In genomic region chr2:44807344-44808025, GRCh38 we compare ENCODE assay signal across 23 cellular contexts.
"Had no signal": no experiment of that assay in that cellular context is flagged by ENCODE, and none has a peak within 500 bp of the region (broad histone marks: within the 10 kb centered on the region; RNA-seq: fewer than 3 reads in every experiment).

No MANE protein-coding gene starts in this region.

- ATAC-seq: heart left ventricle; lower lobe of right lung; natural killer cell; right cardiac atrium; stimulated activated effector memory CD8-positive, alpha-beta T cell treated with anti-CD3 and anti-CD28 coated beads, Interleukin-12 subunit alpha, Interleukin-12 subunit beta, amount 100 ng/mL, for 72 hours; stimulated activated naive CD8-positive, alpha-beta T cell treated with anti-CD3 and anti-CD28 coated beads, Interleukin-15, Interleukin-2, amounts not matched to agents 100 U/mL and 50 U/mL, for 24 hours had no signal

- H3K9me3 Mint-ChIP-seq: endodermal cell; mesothelial cell of epicardium; natural killer cell; neural crest cell; stimulated activated effector memory CD8-positive, alpha-beta T cell treated with anti-CD3 and anti-CD28 coated beads, Interleukin-12 subunit alpha, Interleukin-12 subunit beta, amount 100 ng/mL, for 72 hours; type B pancreatic cell had no signal

- H3K36me3 ChIP-seq: heart left ventricle, left ventricle myocardium inferior, lower lobe of right lung, ovary, suprapubic skin, thyroid gland, uterus had no signal

- H3K4me3 Mint-ChIP-seq: endodermal cell; memory B cell; mesothelial cell of epicardium; natural killer cell; neural crest cell; stimulated activated effector memory CD8-positive, alpha-beta T cell treated with anti-CD3 and anti-CD28 coated beads, Interleukin-12 subunit alpha, Interleukin-12 subunit beta, amount 100 ng/mL, for 72 hours; type B pancreatic cell had no signal

- H3K27ac Mint-ChIP-seq: endodermal cell; memory B cell; mesothelial cell of epicardium; natural killer cell; stimulated activated effector memory CD8-positive, alpha-beta T cell treated with anti-CD3 and anti-CD28 coated beads, Interleukin-12 subunit alpha, Interleukin-12 subunit beta, amount 100 ng/mL, for 72 hours; type B pancreatic cell had no signal

- H3K27ac ChIP-seq: coronary artery, heart left ventricle, left ventricle myocardium inferior, lower lobe of right lung, ovary, suprapubic skin, thyroid gland, uterus had no signal

- H3K9me3 ChIP-seq: heart left ventricle, left ventricle myocardium inferior, lower lobe of right lung, ovary, suprapubic skin, thyroid gland, uterus had no signal

- H3K4me1 Mint-ChIP-seq: natural killer cell; stimulated activated effector memory CD8-positive, alpha-beta T cell treated with anti-CD3 and anti-CD28 coated beads, Interleukin-12 subunit alpha, Interleukin-12 subunit beta, amount 100 ng/mL, for 72 hours had no signal

- H3K4me3 ChIP-seq: coronary artery, heart left ventricle, left ventricle myocardium inferior, lower lobe of right lung, ovary, suprapubic skin, thyroid gland, uterus had no signal

- DNase-seq: effector CD4-positive, alpha-beta T cell; endodermal cell; foreskin melanocyte; heart left ventricle; islet precursor cell; left ventricle myocardium inferior; lower lobe of right lung; natural killer cell; nucleus accumbens; ovary; right cardiac atrium; stimulated activated CD4-positive, alpha-beta T cell treated with anti-CD3 and anti-CD28 coated beads, Interleukin-4, amount 100 ng/mL, for 1 hour; stimulated activated CD8-positive, alpha-beta memory T cell treated with anti-CD3 and anti-CD28 coated beads, Interleukin-4, amount 100 ng/mL, for 48 hours; stimulated activated naive CD8-positive, alpha-beta T cell treated with anti-CD3 and anti-CD28 coated beads, Interleukin-15, Interleukin-2, amounts not matched to agents 100 U/mL and 50 U/mL, for 24 hours; thyroid gland; uterus had no signal

- H3K27me3 ChIP-seq: ovary had no signal

- H3K36me3 Mint-ChIP-seq: memory B cell; mesothelial cell of epicardium; natural killer cell; stimulated activated effector memory CD8-positive, alpha-beta T cell treated with anti-CD3 and anti-CD28 coated beads, Interleukin-12 subunit alpha, Interleukin-12 subunit beta, amount 100 ng/mL, for 72 hours; type B pancreatic cell had no signal
